In the genomic region with DNA sequence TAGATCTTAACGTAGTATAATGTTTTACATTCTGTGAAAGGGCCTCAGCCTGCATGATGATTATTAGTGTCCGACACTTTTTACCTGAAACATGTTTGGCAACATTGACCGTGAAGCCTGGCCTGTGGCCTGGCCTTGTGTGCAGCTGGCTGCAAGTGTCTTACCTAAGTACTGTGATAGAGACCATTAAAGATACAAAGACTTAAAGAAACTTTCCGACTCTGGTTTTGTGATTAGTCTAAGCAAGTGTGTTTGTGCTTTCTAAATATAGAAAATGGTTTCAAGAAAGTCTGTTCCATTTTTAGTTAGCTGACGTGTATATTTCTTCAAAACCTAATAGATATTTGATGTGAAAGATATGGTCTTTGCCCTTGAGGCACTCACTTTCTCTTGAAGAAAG, we compare ENCODE assay signal across 18 cellular contexts.
DNase-seq lines count a peak whose midpoint lies in the region; ATAC-seq and TF ChIP-seq lines count a peak whose summit lies in the region.
"Had no signal": no experiment of that assay in that cellular context is flagged by ENCODE, and none has a peak within 500 bp of the region (broad histone marks: within the 10 kb centered on the region; RNA-seq: fewer than 3 reads in every experiment).

No MANE protein-coding gene starts in this region.

- no peaks in the 10 kb centered on the region for H3K79me2 ChIP-seq in PC-3 (ENCODE audit: low read length)

- H3K9me3 Mint-ChIP-seq in stimulated activated effector memory CD8-positive, alpha-beta T cell treated with anti-CD3 and anti-CD28 coated beads, Interleukin-12 subunit alpha, Interleukin-12 subunit beta, amount 100 ng/mL, for 72 hours: peaks cover 16% of the 10 kb centered on the region

- H3F3A ChIP-seq in PC-3 (ENCODE audit: low read length, unreplicated experiment): no peaks in the 10 kb centered on the region

- H3K27ac Mint-ChIP-seq in stimulated activated effector memory CD8-positive, alpha-beta T cell treated with anti-CD3 and anti-CD28 coated beads, Interleukin-12 subunit alpha, Interleukin-12 subunit beta, amount 100 ng/mL, for 72 hours: no peak overlapping the region
- H3K27ac Mint-ChIP-seq: CD4-positive, CD25-positive, alpha-beta regulatory T cell; HFFc6; immature natural killer cell; naive thymus-derived CD8-positive, alpha-beta T cell; T-cell had no signal

- H3K27ac ChIP-seq in 22Rv1: peak overlapping the region; percentile 18; the same call in 1 of the 2 replicates
- no peak overlapping the region for H3K27ac ChIP-seq in PC-3 (ENCODE audit: low read length)
- H3K27ac ChIP-seq: gastrocnemius medialis had no signal

- no peaks in the 10 kb centered on the region for H3K36me3 Mint-ChIP-seq in stimulated activated effector memory CD8-positive, alpha-beta T cell treated with anti-CD3 and anti-CD28 coated beads, Interleukin-12 subunit alpha, Interleukin-12 subunit beta, amount 100 ng/mL, for 72 hours
- H3K36me3 Mint-ChIP-seq: CD4-positive, CD25-positive, alpha-beta regulatory T cell; naive thymus-derived CD8-positive, alpha-beta T cell; T-cell had no signal

- H2AFZ ChIP-seq in PC-3 (ENCODE audit: low read length): no peak overlapping the region

- no peak overlapping the region for H3K4me3 ChIP-seq in PC-3 (ENCODE audit: low read length)
- H3K4me3 ChIP-seq: gastrocnemius medialis had no signal

- no peaks in the 10 kb centered on the region for H3K9me3 ChIP-seq in PC-3 (ENCODE audit: low read length)
- H3K9me3 ChIP-seq: gastrocnemius medialis had no signal

- no peaks in the 10 kb centered on the region for H4K20me1 ChIP-seq in PC-3 (ENCODE audit: low read length)

- H3K9me2 ChIP-seq in PC-3 (replicated peaks; ENCODE audit: low read length): no peaks in the 10 kb centered on the region

- no peaks in the 10 kb centered on the region for H3K27me3 ChIP-seq in PC-3 (ENCODE audit: low read length)
- H3K27me3 ChIP-seq: gastrocnemius medialis had no signal

- H3K36me3 ChIP-seq in PC-3 (ENCODE audit: low read depth, low read length): no peaks in the 10 kb centered on the region
- H3K36me3 ChIP-seq: gastrocnemius medialis had no signal

- POLR2A ChIA-PET in PC-3 (lab: Charles Lee; ENCODE audit: unreplicated experiment): no interaction called here

- no TSS peak for BruUV-seq in PC-3 (replicated peaks; lab: Mats Ljungman, UMichigan)

- H3K4me1 ChIP-seq in PC-3 (ENCODE audit: insufficient read depth, low read length): no peaks in the 10 kb centered on the region; the same call in 1 of the 2 replicates
- H3K4me1 ChIP-seq: gastrocnemius medialis had no signal

- ATAC-seq in GM19023 (IDR thresholded peaks at IDR 0.05; ENCODE audit: unreplicated experiment) (peak; percentile 60), HG02798 (IDR thresholded peaks at IDR 0.05; ENCODE audit: poor library complexity, unreplicated experiment) (peak; percentile 71), HG03442 (IDR thresholded peaks at IDR 0.05; ENCODE audit: unreplicated experiment) (peak; percentile 82), PC-3 (no peak)
- ATAC-seq in stimulated activated effector memory CD8-positive, alpha-beta T cell treated with anti-CD3 and anti-CD28 coated beads, Interleukin-12 subunit alpha, Interleukin-12 subunit beta, amount 100 ng/mL, for 72 hours: no peak
- ATAC-seq: gastrocnemius medialis; naive thymus-derived CD8-positive, alpha-beta T cell; T-cell had no signal

- H3K4me2 ChIP-seq in PC-3 (ENCODE audit: low read length): no peak overlapping the region

- CTCF ChIA-PET in PC-3 (lab: Charles Lee): no interaction called here

- no peaks in the 10 kb centered on the region for H3K4me1 Mint-ChIP-seq in stimulated activated effector memory CD8-positive, alpha-beta T cell treated with anti-CD3 and anti-CD28 coated beads, Interleukin-12 subunit alpha, Interleukin-12 subunit beta, amount 100 ng/mL, for 72 hours
- H3K4me1 Mint-ChIP-seq: CD4-positive, CD25-positive, alpha-beta regulatory T cell; T-cell had no signal

- H3K4me3 Mint-ChIP-seq in stimulated activated effector memory CD8-positive, alpha-beta T cell treated with anti-CD3 and anti-CD28 coated beads, Interleukin-12 subunit alpha, Interleukin-12 subunit beta, amount 100 ng/mL, for 72 hours: no peak overlapping the region
- H3K4me3 Mint-ChIP-seq: CD4-positive, CD25-positive, alpha-beta regulatory T cell; HFFc6; immature natural killer cell; naive thymus-derived CD8-positive, alpha-beta T cell; T-cell had no signal

- DNase-seq in PC-3: no peak
- no peak for DNase-seq in GDM1 (lab: John Stamatoyannopoulos, UW)
- no peak for DNase-seq in DMS114 treated with DMSO at 0.1 percent for 48 hours (lab: John Stamatoyannopoulos, UW; ENCODE audit: unreplicated experiment)
- no peak for DNase-seq in stimulated activated effector memory CD8-positive, alpha-beta T cell treated with anti-CD3 and anti-CD28 coated beads, Interleukin-12 subunit alpha, Interleukin-12 subunit beta, amount 100 ng/mL, for 72 hours (ENCODE audit: low spot score in 2 of 2)
- DNase-seq: 8988T; activated gamma-delta T cell; aorta; CD4-positive, CD25-positive, alpha-beta regulatory T cell; gastrocnemius medialis; HFFc6; immature natural killer cell; naive thymus-derived CD8-positive, alpha-beta T cell; NCI-H774; T-cell had no signal

- no peak overlapping the region for H3K9ac ChIP-seq in PC-3 (ENCODE audit: low read length)

- TF ChIP-seq CTCF in 22Rv1 (IDR thresholded peaks at IDR 0.05) (no peak), PC-3 (conservative IDR thresholded peaks at IDR 0.05; ENCODE audit: low read depth, low read length) (no peak)

- intact Hi-C loops in PC-3 (cut with micrococcal nuclease): no loop called here

Comparison
In these comparisons a context has a peak if more than half of its experiments do, and no peak if none do; other contexts are left out.
1. ATAC-seq: peak in GM19023 (single experiment), HG02798 (single experiment) and HG03442 (single experiment); none in PC-3 (single experiment) and stimulated activated effector memory CD8-positive, alpha-beta T cell treated with anti-CD3 and anti-CD28 coated beads, Interleukin-12 subunit alpha, Interleukin-12 subunit beta, amount 100 ng/mL, for 72 hours (single experiment).